1 cellular context compared by ENCODE assay signal in the genomic region with DNA sequence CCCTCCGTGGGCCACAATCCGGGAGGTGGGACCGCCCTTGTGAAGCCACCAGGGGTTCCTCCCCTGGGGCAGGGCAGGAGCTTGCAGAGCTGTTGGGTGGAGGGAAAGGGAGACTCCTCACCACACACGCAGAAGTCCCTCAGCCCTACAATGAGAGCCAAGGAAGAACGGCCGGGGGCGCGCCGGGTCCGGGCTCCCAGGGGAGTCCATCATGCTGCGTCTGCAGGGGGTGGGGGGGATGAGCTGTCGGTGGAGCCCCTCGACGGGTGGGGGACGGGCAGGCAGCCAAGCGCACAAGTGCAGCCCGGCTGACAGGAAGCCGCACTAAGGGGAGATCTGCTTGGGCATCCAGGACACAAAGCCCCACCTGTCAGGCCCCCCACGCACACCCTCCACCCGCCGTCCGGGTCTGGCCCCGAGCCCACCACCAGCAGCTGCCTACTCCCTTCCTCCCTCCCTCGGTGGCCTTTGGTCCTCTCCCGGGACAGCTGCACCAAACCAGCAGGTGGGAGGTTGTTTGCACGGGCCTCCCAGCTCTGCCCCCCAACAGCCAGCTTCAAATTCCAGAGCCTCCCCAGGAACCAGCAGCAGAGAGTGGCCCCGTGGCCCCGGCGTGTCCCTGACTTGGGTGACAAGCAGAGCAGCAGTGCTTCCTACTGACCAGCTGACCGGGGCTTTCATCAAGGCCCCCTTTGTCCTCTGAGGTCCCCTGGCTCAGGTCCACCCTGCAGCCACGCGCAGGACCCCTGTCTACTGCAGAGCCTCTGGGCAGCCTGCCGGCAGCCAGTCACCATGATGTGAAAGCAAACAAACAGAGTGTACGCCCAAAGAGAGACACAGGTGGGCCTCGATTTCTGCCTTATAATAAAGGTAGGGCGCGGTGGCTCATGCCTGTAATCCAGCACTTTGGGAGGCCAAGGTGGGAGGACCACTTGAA.
TF ChIP-seq lines count a peak whose summit lies in the region.

No MANE protein-coding gene starts in this region.

TF ChIP-seq in HepG2, 621 proteins besides CTCF, POLR2A, EP300 and RAD21 (continued from another document and continues in another):
- TF ChIP-seq ZNF318 (CRISPR knock-in tag; IDR thresholded peaks at IDR 0.05) (no peak), HNRNPH1 (optimal IDR thresholded peaks at IDR 0.05; ENCODE audit: low read depth, low read length) (no peak), ZNF121 (CRISPR knock-in tag; IDR thresholded peaks at IDR 0.05) (peak; percentile 90), MTA3 (CRISPR knock-in tag; IDR thresholded peaks at IDR 0.05) (no peak), CBX1 (IDR thresholded peaks at IDR 0.05; ENCODE audit: low read depth) (peak; percentile 52), ZBED4 (CRISPR knock-in tag; IDR thresholded peaks at IDR 0.05; ENCODE audit: borderline replicate concordance) (no peak), HNRNPUL1 (IDR thresholded peaks at IDR 0.05; ENCODE audit: low read depth, low read length) (no peak), ZNF841 (CRISPR knock-in tag; IDR thresholded peaks at IDR 0.05; ENCODE audit: borderline replicate concordance) (no peak), ZNF350 (CRISPR knock-in tag; IDR thresholded peaks at IDR 0.05; ENCODE audit: borderline replicate concordance, low read depth) (peak; percentile 82; the same call in 1 of the 2 replicates), PATZ1 (CRISPR knock-in tag; IDR thresholded peaks at IDR 0.05) (peak; percentile 99), SOX5 (CRISPR knock-in tag; IDR thresholded peaks at IDR 0.05; ENCODE audit: borderline replicate concordance) (peak; percentile 91), ZEB1 (IDR thresholded peaks at IDR 0.05; ENCODE audit: insufficient replicate concordance, low read depth) (peak; percentile 87), ZNF292 (CRISPR knock-in tag; IDR thresholded peaks at IDR 0.05; ENCODE audit: borderline replicate concordance, low read depth) (peak; percentile 98), GMEB1 (CRISPR knock-in tag; IDR thresholded peaks at IDR 0.05; ENCODE audit: borderline replicate concordance) (0 out of 2 replicates have a peak, but pooled peaks have one; percentile 40), NFE2 (CRISPR knock-in tag; IDR thresholded peaks at IDR 0.05) (no peak), HIVEP1 (CRISPR knock-in tag; IDR thresholded peaks at IDR 0.05) (peak; percentile 87), MXI1 (IDR thresholded peaks at IDR 0.05; ENCODE audit: borderline replicate concordance, low read depth, low read length) (no peak)
- TF ChIP-seq, protein P1, sequence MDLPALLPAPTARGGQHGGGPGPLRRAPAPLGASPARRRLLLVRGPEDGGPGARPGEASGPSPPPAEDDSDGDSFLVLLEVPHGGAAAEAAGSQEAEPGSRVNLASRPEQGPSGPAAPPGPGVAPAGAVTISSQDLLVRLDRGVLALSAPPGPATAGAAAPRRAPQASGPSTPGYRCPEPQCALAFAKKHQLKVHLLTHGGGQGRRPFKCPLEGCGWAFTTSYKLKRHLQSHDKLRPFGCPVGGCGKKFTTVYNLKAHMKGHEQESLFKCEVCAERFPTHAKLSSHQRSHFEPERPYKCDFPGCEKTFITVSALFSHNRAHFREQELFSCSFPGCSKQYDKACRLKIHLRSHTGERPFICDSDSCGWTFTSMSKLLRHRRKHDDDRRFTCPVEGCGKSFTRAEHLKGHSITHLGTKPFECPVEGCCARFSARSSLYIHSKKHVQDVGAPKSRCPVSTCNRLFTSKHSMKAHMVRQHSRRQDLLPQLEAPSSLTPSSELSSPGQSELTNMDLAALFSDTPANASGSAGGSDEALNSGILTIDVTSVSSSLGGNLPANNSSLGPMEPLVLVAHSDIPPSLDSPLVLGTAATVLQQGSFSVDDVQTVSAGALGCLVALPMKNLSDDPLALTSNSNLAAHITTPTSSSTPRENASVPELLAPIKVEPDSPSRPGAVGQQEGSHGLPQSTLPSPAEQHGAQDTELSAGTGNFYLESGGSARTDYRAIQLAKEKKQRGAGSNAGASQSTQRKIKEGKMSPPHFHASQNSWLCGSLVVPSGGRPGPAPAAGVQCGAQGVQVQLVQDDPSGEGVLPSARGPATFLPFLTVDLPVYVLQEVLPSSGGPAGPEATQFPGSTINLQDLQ (CRISPR knock-in tag; IDR thresholded peaks at IDR 0.05): no peak
- TF ChIP-seq, protein P2, sequence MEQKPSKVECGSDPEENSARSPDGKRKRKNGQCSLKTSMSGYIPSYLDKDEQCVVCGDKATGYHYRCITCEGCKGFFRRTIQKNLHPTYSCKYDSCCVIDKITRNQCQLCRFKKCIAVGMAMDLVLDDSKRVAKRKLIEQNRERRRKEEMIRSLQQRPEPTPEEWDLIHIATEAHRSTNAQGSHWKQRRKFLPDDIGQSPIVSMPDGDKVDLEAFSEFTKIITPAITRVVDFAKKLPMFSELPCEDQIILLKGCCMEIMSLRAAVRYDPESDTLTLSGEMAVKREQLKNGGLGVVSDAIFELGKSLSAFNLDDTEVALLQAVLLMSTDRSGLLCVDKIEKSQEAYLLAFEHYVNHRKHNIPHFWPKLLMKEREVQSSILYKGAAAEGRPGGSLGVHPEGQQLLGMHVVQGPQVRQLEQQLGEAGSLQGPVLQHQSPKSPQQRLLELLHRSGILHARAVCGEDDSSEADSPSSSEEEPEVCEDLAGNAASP (CRISPR knock-in tag; IDR thresholded peaks at IDR 0.05; ENCODE audit: borderline replicate concordance): peak; percentile 84
- TF ChIP-seq, protein P3, sequence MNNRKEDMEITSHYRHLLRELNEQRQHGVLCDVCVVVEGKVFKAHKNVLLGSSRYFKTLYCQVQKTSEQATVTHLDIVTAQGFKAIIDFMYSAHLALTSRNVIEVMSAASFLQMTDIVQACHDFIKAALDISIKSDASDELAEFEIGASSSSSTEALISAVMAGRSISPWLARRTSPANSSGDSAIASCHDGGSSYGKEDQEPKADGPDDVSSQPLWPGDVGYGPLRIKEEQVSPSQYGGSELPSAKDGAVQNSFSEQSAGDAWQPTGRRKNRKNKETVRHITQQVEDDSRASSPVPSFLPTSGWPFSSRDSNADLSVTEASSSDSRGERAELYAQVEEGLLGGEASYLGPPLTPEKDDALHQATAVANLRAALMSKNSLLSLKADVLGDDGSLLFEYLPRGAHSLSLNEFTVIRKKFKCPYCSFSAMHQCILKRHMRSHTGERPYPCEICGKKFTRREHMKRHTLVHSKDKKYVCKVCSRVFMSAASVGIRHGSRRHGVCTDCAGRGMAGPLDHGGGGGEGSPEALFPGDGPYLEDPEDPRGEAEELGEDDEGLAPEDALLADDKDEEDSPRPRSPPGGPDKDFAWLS (CRISPR knock-in tag; IDR thresholded peaks at IDR 0.05; ENCODE audit: borderline replicate concordance): no peak
- TF ChIP-seq, protein P4, sequence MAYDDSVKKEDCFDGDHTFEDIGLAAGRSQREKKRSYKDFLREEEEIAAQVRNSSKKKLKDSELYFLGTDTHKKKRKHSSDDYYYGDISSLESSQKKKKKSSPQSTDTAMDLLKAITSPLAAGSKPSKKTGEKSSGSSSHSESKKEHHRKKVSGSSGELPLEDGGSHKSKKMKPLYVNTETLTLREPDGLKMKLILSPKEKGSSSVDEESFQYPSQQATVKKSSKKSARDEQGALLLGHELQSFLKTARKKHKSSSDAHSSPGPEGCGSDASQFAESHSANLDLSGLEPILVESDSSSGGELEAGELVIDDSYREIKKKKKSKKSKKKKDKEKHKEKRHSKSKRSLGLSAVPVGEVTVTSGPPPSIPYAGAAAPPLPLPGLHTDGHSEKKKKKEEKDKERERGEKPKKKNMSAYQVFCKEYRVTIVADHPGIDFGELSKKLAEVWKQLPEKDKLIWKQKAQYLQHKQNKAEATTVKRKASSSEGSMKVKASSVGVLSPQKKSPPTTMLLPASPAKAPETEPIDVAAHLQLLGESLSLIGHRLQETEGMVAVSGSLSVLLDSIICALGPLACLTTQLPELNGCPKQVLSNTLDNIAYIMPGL (CRISPR knock-in tag; IDR thresholded peaks at IDR 0.05; ENCODE audit: borderline replicate concordance in 1 of 2, low read depth in 1 of 2): peak; percentile 48 to 68; a peak in 3 of 4 replicates
